In genomic region chr1:110407260-110408210, GRCh38 we compare ENCODE assay signal across 1 cellular context.
TF ChIP-seq lines count a peak whose summit lies in the region.

TSS of gene LAMTOR5 (minus strand) at chr1:110407694. CDS start at chr1:110407620, 74 bp downstream.

TF ChIP-seq in HEK293, 187 proteins besides CTCF, POLR2A, EP300 and RAD21 (continued from another document and continues in another):
- TF ChIP-seq, protein P1, sequence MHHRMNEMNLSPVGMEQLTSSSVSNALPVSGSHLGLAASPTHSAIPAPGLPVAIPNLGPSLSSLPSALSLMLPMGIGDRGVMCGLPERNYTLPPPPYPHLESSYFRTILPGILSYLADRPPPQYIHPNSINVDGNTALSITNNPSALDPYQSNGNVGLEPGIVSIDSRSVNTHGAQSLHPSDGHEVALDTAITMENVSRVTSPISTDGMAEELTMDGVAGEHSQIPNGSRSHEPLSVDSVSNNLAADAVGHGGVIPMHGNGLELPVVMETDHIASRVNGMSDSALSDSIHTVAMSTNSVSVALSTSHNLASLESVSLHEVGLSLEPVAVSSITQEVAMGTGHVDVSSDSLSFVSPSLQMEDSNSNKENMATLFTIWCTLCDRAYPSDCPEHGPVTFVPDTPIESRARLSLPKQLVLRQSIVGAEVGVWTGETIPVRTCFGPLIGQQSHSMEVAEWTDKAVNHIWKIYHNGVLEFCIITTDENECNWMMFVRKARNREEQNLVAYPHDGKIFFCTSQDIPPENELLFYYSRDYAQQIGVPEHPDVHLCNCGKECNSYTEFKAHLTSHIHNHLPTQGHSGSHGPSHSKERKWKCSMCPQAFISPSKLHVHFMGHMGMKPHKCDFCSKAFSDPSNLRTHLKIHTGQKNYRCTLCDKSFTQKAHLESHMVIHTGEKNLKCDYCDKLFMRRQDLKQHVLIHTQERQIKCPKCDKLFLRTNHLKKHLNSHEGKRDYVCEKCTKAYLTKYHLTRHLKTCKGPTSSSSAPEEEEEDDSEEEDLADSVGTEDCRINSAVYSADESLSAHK (tag by site-specific recombination; IDR thresholded peaks at IDR 0.05): no peak; the same call in 1 of the 2 replicates
- TF ChIP-seq ZNF621 (tag by site-specific recombination; IDR thresholded peaks at IDR 0.05): no peak
- TF ChIP-seq ZNF792 (tag by site-specific recombination; IDR thresholded peaks at IDR 0.05): no peak
- no peak for TF ChIP-seq ZNF132 (tag by site-specific recombination; IDR thresholded peaks at IDR 0.05; ENCODE audit: borderline replicate concordance)
- TF ChIP-seq ZSCAN30 (tag by site-specific recombination; IDR thresholded peaks at IDR 0.05): peak; percentile 67; the same call in 1 of the 2 replicates
- TF ChIP-seq SETDB1 (IDR thresholded peaks at IDR 0.05; ENCODE audit: insufficient read length, low read length): no peak
- no peak for TF ChIP-seq ZNF354C (tag by site-specific recombination; IDR thresholded peaks at IDR 0.05; ENCODE audit: borderline replicate concordance, low read depth)
- no peak for TF ChIP-seq ZNF654 (tag by site-specific recombination; IDR thresholded peaks at IDR 0.05; ENCODE audit: low read depth)
- no peak for TF ChIP-seq PRDM1 (tag by site-specific recombination; IDR thresholded peaks at IDR 0.05)
- TF ChIP-seq HOXA7 (CRISPR knock-in tag; IDR thresholded peaks at IDR 0.05; ENCODE audit: borderline replicate concordance): no peak
- no peak for TF ChIP-seq ZNF510 (tag by site-specific recombination; IDR thresholded peaks at IDR 0.05; ENCODE audit: insufficient replicate concordance)
- no peak for TF ChIP-seq ZNF280C (tag by site-specific recombination; IDR thresholded peaks at IDR 0.05)
- TF ChIP-seq, protein P2, sequence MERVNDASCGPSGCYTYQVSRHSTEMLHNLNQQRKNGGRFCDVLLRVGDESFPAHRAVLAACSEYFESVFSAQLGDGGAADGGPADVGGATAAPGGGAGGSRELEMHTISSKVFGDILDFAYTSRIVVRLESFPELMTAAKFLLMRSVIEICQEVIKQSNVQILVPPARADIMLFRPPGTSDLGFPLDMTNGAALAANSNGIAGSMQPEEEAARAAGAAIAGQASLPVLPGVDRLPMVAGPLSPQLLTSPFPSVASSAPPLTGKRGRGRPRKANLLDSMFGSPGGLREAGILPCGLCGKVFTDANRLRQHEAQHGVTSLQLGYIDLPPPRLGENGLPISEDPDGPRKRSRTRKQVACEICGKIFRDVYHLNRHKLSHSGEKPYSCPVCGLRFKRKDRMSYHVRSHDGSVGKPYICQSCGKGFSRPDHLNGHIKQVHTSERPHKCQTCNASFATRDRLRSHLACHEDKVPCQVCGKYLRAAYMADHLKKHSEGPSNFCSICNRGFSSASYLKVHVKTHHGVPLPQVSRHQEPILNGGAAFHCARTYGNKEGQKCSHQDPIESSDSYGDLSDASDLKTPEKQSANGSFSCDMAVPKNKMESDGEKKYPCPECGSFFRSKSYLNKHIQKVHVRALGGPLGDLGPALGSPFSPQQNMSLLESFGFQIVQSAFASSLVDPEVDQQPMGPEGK (tag by site-specific recombination; IDR thresholded peaks at IDR 0.05): peak; percentile 85
- TF ChIP-seq REST (tag by site-specific recombination; IDR thresholded peaks at IDR 0.05): peak; percentile 36; the same call in 1 of the 2 replicates
- TF ChIP-seq ZNF645 (tag by site-specific recombination; IDR thresholded peaks at IDR 0.05): no peak
- 0 out of 2 replicates have a peak, but pooled peaks have one; percentile 32 for TF ChIP-seq INSM2 (tag by site-specific recombination; IDR thresholded peaks at IDR 0.05)
- peak; percentile 84 for TF ChIP-seq ZNF692 (tag by site-specific recombination; IDR thresholded peaks at IDR 0.05)
- no peak; the same call in 1 of the 2 replicates for TF ChIP-seq ZNF768 (tag by site-specific recombination; IDR thresholded peaks at IDR 0.05)
- TF ChIP-seq PRDM6 (tag by site-specific recombination; IDR thresholded peaks at IDR 0.05): no peak
- peak; percentile 39; the same call in 1 of the 2 replicates for TF ChIP-seq ZSCAN4 (tag by site-specific recombination; IDR thresholded peaks at IDR 0.05)
- TF ChIP-seq, protein P3, sequence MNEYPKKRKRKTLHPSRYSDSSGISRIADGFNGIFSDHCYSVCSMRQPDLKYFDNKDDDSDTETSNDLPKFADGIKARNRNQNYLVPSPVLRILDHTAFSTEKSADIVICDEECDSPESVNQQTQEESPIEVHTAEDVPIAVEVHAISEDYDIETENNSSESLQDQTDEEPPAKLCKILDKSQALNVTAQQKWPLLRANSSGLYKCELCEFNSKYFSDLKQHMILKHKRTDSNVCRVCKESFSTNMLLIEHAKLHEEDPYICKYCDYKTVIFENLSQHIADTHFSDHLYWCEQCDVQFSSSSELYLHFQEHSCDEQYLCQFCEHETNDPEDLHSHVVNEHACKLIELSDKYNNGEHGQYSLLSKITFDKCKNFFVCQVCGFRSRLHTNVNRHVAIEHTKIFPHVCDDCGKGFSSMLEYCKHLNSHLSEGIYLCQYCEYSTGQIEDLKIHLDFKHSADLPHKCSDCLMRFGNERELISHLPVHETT (tag by site-specific recombination; IDR thresholded peaks at IDR 0.05): peak; percentile 70; the same call in 1 of the 2 replicates
- TF ChIP-seq ZNF16 (tag by site-specific recombination; IDR thresholded peaks at IDR 0.05; ENCODE audit: low read depth): no peak
- TF ChIP-seq ZNF155 (tag by site-specific recombination; IDR thresholded peaks at IDR 0.05): no peak
- TF ChIP-seq ZSCAN23 (tag by site-specific recombination; IDR thresholded peaks at IDR 0.05): 0 out of 2 replicates have a peak, but pooled peaks have one; percentile 18
- no peak for TF ChIP-seq ZNF175 (tag by site-specific recombination; IDR thresholded peaks at IDR 0.05)
- TF ChIP-seq ZNF19 (tag by site-specific recombination; IDR thresholded peaks at IDR 0.05; ENCODE audit: low read depth): no peak
- no peak for TF ChIP-seq ZNF114 (tag by site-specific recombination; IDR thresholded peaks at IDR 0.05)
- TF ChIP-seq MYNN (tag by site-specific recombination; IDR thresholded peaks at IDR 0.05; ENCODE audit: borderline replicate concordance): no peak
- no peak; the same call in 1 of the 2 replicates for TF ChIP-seq ZBTB21 (tag by site-specific recombination; IDR thresholded peaks at IDR 0.05)
- no peak for TF ChIP-seq ZNF23 (tag by site-specific recombination; IDR thresholded peaks at IDR 0.05; ENCODE audit: borderline replicate concordance)
- TF ChIP-seq IKZF3 (tag by site-specific recombination; IDR thresholded peaks at IDR 0.05): no peak
- TF ChIP-seq ZNF530 (tag by site-specific recombination; IDR thresholded peaks at IDR 0.05; ENCODE audit: low read depth): no peak
- TF ChIP-seq, protein P4, sequence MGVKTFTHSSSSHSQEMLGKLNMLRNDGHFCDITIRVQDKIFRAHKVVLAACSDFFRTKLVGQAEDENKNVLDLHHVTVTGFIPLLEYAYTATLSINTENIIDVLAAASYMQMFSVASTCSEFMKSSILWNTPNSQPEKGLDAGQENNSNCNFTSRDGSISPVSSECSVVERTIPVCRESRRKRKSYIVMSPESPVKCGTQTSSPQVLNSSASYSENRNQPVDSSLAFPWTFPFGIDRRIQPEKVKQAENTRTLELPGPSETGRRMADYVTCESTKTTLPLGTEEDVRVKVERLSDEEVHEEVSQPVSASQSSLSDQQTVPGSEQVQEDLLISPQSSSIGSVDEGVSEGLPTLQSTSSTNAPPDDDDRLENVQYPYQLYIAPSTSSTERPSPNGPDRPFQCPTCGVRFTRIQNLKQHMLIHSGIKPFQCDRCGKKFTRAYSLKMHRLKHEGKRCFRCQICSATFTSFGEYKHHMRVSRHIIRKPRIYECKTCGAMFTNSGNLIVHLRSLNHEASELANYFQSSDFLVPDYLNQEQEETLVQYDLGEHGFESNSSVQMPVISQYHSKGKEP (tag by site-specific recombination; IDR thresholded peaks at IDR 0.05): no peak
